Comparison of ENCODE assay signal across 7 cellular contexts in the genomic region with DNA sequence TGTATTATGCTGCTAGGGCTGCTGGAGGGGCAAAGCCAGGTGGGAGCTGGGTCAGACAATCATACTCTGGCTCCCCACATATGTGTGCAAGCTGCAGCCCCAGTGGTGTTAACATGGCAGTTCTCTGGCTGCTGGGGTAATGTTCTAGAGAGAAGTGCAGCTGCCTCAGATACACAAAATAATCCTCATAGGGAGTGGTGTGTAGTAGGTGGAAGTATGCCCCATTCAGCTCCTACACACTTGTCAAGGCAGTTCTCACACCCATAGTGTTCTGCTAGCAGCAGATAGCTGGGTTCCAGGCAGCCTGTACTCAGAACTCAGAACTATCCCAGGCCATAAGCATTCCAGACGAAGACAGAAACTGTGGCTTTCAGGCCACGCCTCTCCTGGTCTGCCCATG.
"Had no signal": no experiment of that assay in that cellular context is flagged by ENCODE, and none has a peak within 500 bp of the region (broad histone marks: within the 10 kb centered on the region; RNA-seq: fewer than 3 reads in every experiment).

No MANE protein-coding gene starts in this region.

- DNase-seq: IMR-90, KBM-7, KG1 had no signal

- FAIRE-seq: HepG2, K562 had no signal

- H3K27ac Mint-ChIP-seq: IgD-negative memory B cell had no signal

- H3K27ac ChIP-seq: HL-60 had no signal

- H3K4me3 ChIP-seq: K562 had no signal

- ATAC-seq: HepG2, K562 had no signal

- H3K4me3 Mint-ChIP-seq: IgD-negative memory B cell had no signal

- H3K4me1 Mint-ChIP-seq: IgD-negative memory B cell had no signal

- H3K27me3 Mint-ChIP-seq: IgD-negative memory B cell had no signal
